35 cellular contexts compared by ENCODE assay signal in genomic region chr11:71060358-71060757, GRCh38.
"Had no signal": no experiment of that assay in that cellular context is flagged by ENCODE, and none has a peak within 500 bp of the region (broad histone marks: within the 10 kb centered on the region; RNA-seq: fewer than 3 reads in every experiment).

No MANE protein-coding gene starts in this region.

- H3K27ac Mint-ChIP-seq: activated CD4-positive, alpha-beta memory T cell treated with anti-CD3 and anti-CD28 coated beads for 36 hours; activated CD4-positive, alpha-beta T cell treated with anti-CD3 and anti-CD28 coated beads for 36 hours; activated CD4-positive, alpha-beta T cell treated with anti-CD3 and anti-CD28 coated beads, Interleukin-2, amount 10 ng/mL, durations not matched to agents 24 days and 14 days; activated CD8-positive, alpha-beta memory T cell treated with anti-CD3 and anti-CD28 coated beads, Interleukin-2, amount 10 ng/mL, durations not matched to agents 7 days and 5 days; activated CD8-positive, alpha-beta T cell treated with anti-CD3 and anti-CD28 coated beads, Interleukin-2, amount 10 ng/mL, durations not matched to agents 7 days and 5 days; activated naive CD4-positive, alpha-beta T cell treated with anti-CD3 and anti-CD28 coated beads, Interleukin-2, amount 10 ng/mL, durations not matched to agents 7 days and 5 days; activated naive CD4-positive, alpha-beta T cell treated with anti-CD3 and anti-CD28 coated beads, Interleukin-2, amount 50 U/mL, for 72 hours; activated naive CD8-positive, alpha-beta T cell treated with anti-CD3 and anti-CD28 coated beads, Interleukin-2, amount 10 ng/mL, durations not matched to agents 7 days and 5 days; activated T-cell treated with anti-CD3 and anti-CD28 coated beads, Interleukin-2, amount 50 U/mL, for 72 hours; dendritic cell treated with granulocyte-macrophage colony-stimulating factor and Interleukin-4, amounts not matched to agents 40 ng/mL and 50 ng/mL, for 4 days; T-helper 17 cell; T-helper 2 cell treated with Interferon-gamma antibody and Interleukin-4, amounts not matched to agents 5 μg/mL and 100 μg/mL, for 36 hours had no signal

- H3K36me3 Mint-ChIP-seq: activated CD4-positive, alpha-beta memory T cell treated with anti-CD3 and anti-CD28 coated beads for 36 hours; activated CD8-positive, alpha-beta memory T cell treated with anti-CD3 and anti-CD28 coated beads, Interleukin-2, amount 10 ng/mL, durations not matched to agents 7 days and 5 days; activated naive CD4-positive, alpha-beta T cell treated with anti-CD3 and anti-CD28 coated beads, Interleukin-2, amount 10 ng/mL, durations not matched to agents 7 days and 5 days; activated naive CD4-positive, alpha-beta T cell treated with anti-CD3 and anti-CD28 coated beads, Interleukin-2, amount 50 U/mL, for 72 hours; activated naive CD8-positive, alpha-beta T cell treated with anti-CD3 and anti-CD28 coated beads, Interleukin-2, amount 10 ng/mL, durations not matched to agents 7 days and 5 days; brain had no signal

- H3K9me3 Mint-ChIP-seq: activated CD4-positive, alpha-beta memory T cell treated with anti-CD3 and anti-CD28 coated beads for 36 hours; activated CD4-positive, alpha-beta T cell treated with anti-CD3 and anti-CD28 coated beads, Interleukin-2, amount 10 ng/mL, durations not matched to agents 24 days and 14 days; activated naive CD4-positive, alpha-beta T cell treated with anti-CD3 and anti-CD28 coated beads, Interleukin-2, amount 10 ng/mL, durations not matched to agents 7 days and 5 days; activated naive CD4-positive, alpha-beta T cell treated with anti-CD3 and anti-CD28 coated beads, Interleukin-2, amount 50 U/mL, for 72 hours; activated naive CD8-positive, alpha-beta T cell treated with anti-CD3 and anti-CD28 coated beads, Interleukin-2, amount 10 ng/mL, durations not matched to agents 7 days and 5 days; activated T-cell treated with anti-CD3 and anti-CD28 coated beads, Interleukin-2, amount 50 U/mL, for 72 hours; brain; T-helper 2 cell treated with Interferon-gamma antibody and Interleukin-4, amounts not matched to agents 5 μg/mL and 100 μg/mL, for 36 hours had no signal

- H3K27me3 Mint-ChIP-seq: activated CD8-positive, alpha-beta memory T cell treated with anti-CD3 and anti-CD28 coated beads, Interleukin-2, amount 10 ng/mL, durations not matched to agents 7 days and 5 days; dendritic cell treated with granulocyte-macrophage colony-stimulating factor and Interleukin-4, amounts not matched to agents 40 ng/mL and 50 ng/mL, for 4 days had no signal

- H3K4me3 ChIP-seq: ascending aorta, breast epithelium, cardiac muscle cell, coronary artery, dorsolateral prefrontal cortex, esophagus muscularis mucosa, gastrocnemius medialis, heart left ventricle had no signal

- H3K27me3 ChIP-seq: ascending aorta, cardiac muscle cell, foreskin keratinocyte had no signal

- H3K4me1 Mint-ChIP-seq: activated CD4-positive, alpha-beta T cell treated with anti-CD3 and anti-CD28 coated beads for 36 hours; activated CD4-positive, alpha-beta T cell treated with anti-CD3 and anti-CD28 coated beads, Interleukin-2, amount 10 ng/mL, durations not matched to agents 24 days and 14 days; activated CD8-positive, alpha-beta memory T cell treated with anti-CD3 and anti-CD28 coated beads, Interleukin-2, amount 10 ng/mL, durations not matched to agents 7 days and 5 days; activated naive CD4-positive, alpha-beta T cell treated with anti-CD3 and anti-CD28 coated beads, Interleukin-2, amount 10 ng/mL, durations not matched to agents 7 days and 5 days; activated naive CD8-positive, alpha-beta T cell treated with anti-CD3 and anti-CD28 coated beads, Interleukin-2, amount 10 ng/mL, durations not matched to agents 7 days and 5 days; T-helper 17 cell had no signal

- H3K4me3 Mint-ChIP-seq: activated CD4-positive, alpha-beta memory T cell treated with anti-CD3 and anti-CD28 coated beads for 36 hours; activated CD4-positive, alpha-beta T cell treated with anti-CD3 and anti-CD28 coated beads for 36 hours; activated CD4-positive, alpha-beta T cell treated with anti-CD3 and anti-CD28 coated beads, Interleukin-2, amount 10 ng/mL, durations not matched to agents 24 days and 14 days; activated CD8-positive, alpha-beta memory T cell treated with anti-CD3 and anti-CD28 coated beads, Interleukin-2, amount 10 ng/mL, durations not matched to agents 7 days and 5 days; activated CD8-positive, alpha-beta T cell treated with anti-CD3 and anti-CD28 coated beads, Interleukin-2, amount 10 ng/mL, durations not matched to agents 7 days and 5 days; activated naive CD4-positive, alpha-beta T cell treated with anti-CD3 and anti-CD28 coated beads, Interleukin-2, amount 10 ng/mL, durations not matched to agents 7 days and 5 days; activated naive CD8-positive, alpha-beta T cell treated with anti-CD3 and anti-CD28 coated beads, Interleukin-2, amount 10 ng/mL, durations not matched to agents 7 days and 5 days; activated T-cell treated with anti-CD3 and anti-CD28 coated beads, Interleukin-2, amount 50 U/mL, for 72 hours; brain; dendritic cell treated with granulocyte-macrophage colony-stimulating factor and Interleukin-4, amounts not matched to agents 40 ng/mL and 50 ng/mL, for 4 days; T-helper 17 cell; T-helper 2 cell treated with Interferon-gamma antibody and Interleukin-4, amounts not matched to agents 5 μg/mL and 100 μg/mL, for 36 hours had no signal

- H3K4me1 ChIP-seq: ascending aorta, breast epithelium, esophagus muscularis mucosa, foreskin keratinocyte, gastrocnemius medialis, heart left ventricle had no signal

- H3K36me3 ChIP-seq: ascending aorta, breast epithelium, cardiac muscle cell, esophagus muscularis mucosa, gastrocnemius medialis, heart left ventricle, WERI-Rb-1 had no signal

- H3K9me3 ChIP-seq: ascending aorta, breast epithelium, esophagus muscularis mucosa, gastrocnemius medialis, heart left ventricle had no signal

- DNase-seq: activated CD4-positive, alpha-beta memory T cell treated with anti-CD3 and anti-CD28 coated beads for 36 hours; activated CD4-positive, alpha-beta T cell treated with anti-CD3 and anti-CD28 coated beads for 36 hours; activated CD4-positive, alpha-beta T cell treated with anti-CD3 and anti-CD28 coated beads, Interleukin-2, amount 10 ng/mL, durations not matched to agents 24 days and 14 days; activated CD4-positive, CD25-positive, alpha-beta regulatory T cell; activated CD4-positive, CD25-positive, alpha-beta regulatory T cell treated with anti-CD3 and anti-CD28 coated beads, Interleukin-2, amount 50 U/mL, for 72 hours; activated CD8-positive, alpha-beta memory T cell treated with anti-CD3 and anti-CD28 coated beads, Interleukin-2, amount 10 ng/mL, durations not matched to agents 7 days and 5 days; activated CD8-positive, alpha-beta memory T cell treated with anti-CD3 and anti-CD28 coated beads, Interleukin-2, amount 50 U/mL, for 4 hours; activated CD8-positive, alpha-beta T cell treated with anti-CD3 and anti-CD28 coated beads, Interleukin-2, amount 10 ng/mL, durations not matched to agents 7 days and 5 days; activated gamma-delta T cell; activated naive CD4-positive, alpha-beta T cell; activated naive CD4-positive, alpha-beta T cell treated with anti-CD3 and anti-CD28 coated beads, Interleukin-2, amount 10 ng/mL, durations not matched to agents 7 days and 5 days; activated naive CD8-positive, alpha-beta T cell treated with anti-CD3 and anti-CD28 coated beads, Interleukin-2, amount 10 ng/mL, durations not matched to agents 7 days and 5 days; activated T-cell treated with anti-CD3 and anti-CD28 coated beads, Interleukin-2, amount 50 U/mL, for 1 hour; activated T-cell treated with anti-CD3 and anti-CD28 coated beads, Interleukin-2, amount 50 U/mL, for 72 hours; central memory CD4-positive, alpha-beta T cell; cerebellar nuclear complex; dorsolateral prefrontal cortex; effector memory CD4-positive, alpha-beta T cell; erythroblast; foreskin keratinocyte; gastrocnemius medialis; glutamatergic neuron; heart left ventricle; T-helper 17 cell; T1000; WERI-Rb-1 had no signal

- H3K27ac ChIP-seq: ascending aorta, breast epithelium, cardiac muscle cell, coronary artery, dorsolateral prefrontal cortex, esophagus muscularis mucosa, foreskin keratinocyte, gastrocnemius medialis, heart left ventricle, WERI-Rb-1 had no signal

- ATAC-seq: activated CD4-positive, alpha-beta T cell treated with anti-CD3 and anti-CD28 coated beads for 36 hours; activated CD8-positive, alpha-beta memory T cell treated with anti-CD3 and anti-CD28 coated beads, Interleukin-2, amount 10 ng/mL, durations not matched to agents 7 days and 5 days; activated CD8-positive, alpha-beta T cell treated with anti-CD3 and anti-CD28 coated beads, Interleukin-2, amount 10 ng/mL, durations not matched to agents 7 days and 5 days; activated naive CD4-positive, alpha-beta T cell treated with anti-CD3 and anti-CD28 coated beads, Interleukin-2, amount 50 U/mL, for 72 hours; activated T-cell treated with anti-CD3 and anti-CD28 coated beads, Interleukin-2, amount 50 U/mL, for 72 hours; foreskin keratinocyte; gastrocnemius medialis; heart left ventricle; T-helper 17 cell had no signal
